24 cellular contexts compared by ENCODE assay signal in genomic region chr11:106789406-106789805, GRCh38.
DNase-seq lines count a peak whose midpoint lies in the region; ATAC-seq, FAIRE-seq and TF ChIP-seq lines count a peak whose summit lies in the region.
"Had no signal": no experiment of that assay in that cellular context is flagged by ENCODE, and none has a peak within 500 bp of the region (broad histone marks: within the 10 kb centered on the region; RNA-seq: fewer than 3 reads in every experiment).

No MANE protein-coding gene starts in this region.

- H3K27me3 Mint-ChIP-seq in MCF 10A (ENCODE audit: insufficient read depth, unreplicated experiment): no peaks in the 10 kb centered on the region
- H3K27me3 Mint-ChIP-seq: B cell; CD4-positive, CD25-positive, alpha-beta regulatory T cell had no signal

- peaks cover 0 to 11% of the 10 kb centered on the region in 2 donors for H3K9me3 ChIP-seq in breast epithelium
- no peaks in the 10 kb centered on the region for H3K9me3 ChIP-seq in keratinocyte (ENCODE audit: control insufficient read depth, low read depth, low read length)
- H3K9me3 ChIP-seq: BLaER1, Caco-2 had no signal

- TF ChIP-seq CTCF in MCF 10A (IDR thresholded peaks at IDR 0.05; ENCODE audit: unreplicated experiment): no peak
- no peak for TF ChIP-seq CTCF in breast epithelium (IDR thresholded peaks at IDR 0.05)
- no peak for TF ChIP-seq CTCF in epithelial cell of esophagus (IDR thresholded peaks at IDR 0.05; ENCODE audit: insufficient read depth, low read depth, low read length, missing control alignments)
- no peak for TF ChIP-seq CTCF in keratinocyte (optimal IDR thresholded peaks at IDR 0.05 in 1 of 3, IDR thresholded peaks at IDR 0.05 in 1 of 3, conservative IDR thresholded peaks at IDR 0.05 in 1 of 3; ENCODE audit: extremely low read depth in 1 of 3, insufficient read depth in 2 of 3, low read length in 3 of 3)

- H3K27ac ChIP-seq in breast epithelium: no peak overlapping the region
- no peak overlapping the region for H3K27ac ChIP-seq in keratinocyte (ENCODE audit: control insufficient read depth, insufficient read depth, low read length)
- H3K27ac ChIP-seq: 22Rv1, BLaER1, C4-2B, GM23248 had no signal

- no peaks in the 10 kb centered on the region for H3K27me3 ChIP-seq in breast epithelium
- no peaks in the 10 kb centered on the region for H3K27me3 ChIP-seq in keratinocyte (ENCODE audit: control insufficient read depth, extremely low read depth, insufficient read depth, low read length)
- H3K27me3 ChIP-seq: BLaER1 had no signal

- no peak overlapping the region for H3K4me3 Mint-ChIP-seq in MCF 10A (ENCODE audit: unreplicated experiment)
- H3K4me3 Mint-ChIP-seq: B cell; CD4-positive, CD25-positive, alpha-beta regulatory T cell; CD8-positive, alpha-beta T cell had no signal

- no peak overlapping the region for H3K9ac ChIP-seq in keratinocyte (ENCODE audit: control insufficient read depth, extremely low read depth, insufficient read depth, low read length)
- H3K9ac ChIP-seq: BLaER1, GM23248 had no signal

- intact Hi-C loops in MCF 10A (cut with micrococcal nuclease) (no loop called here), breast epithelium (cut with DNase I; ENCODE audit: low total_unique reads) (no loop called here)

- no peaks in the 10 kb centered on the region for H3K9me1 ChIP-seq in keratinocyte (ENCODE audit: control insufficient read depth, extremely low read depth, insufficient read depth, low read length)

- no peaks in the 10 kb centered on the region for H4K20me1 ChIP-seq in keratinocyte (ENCODE audit: control insufficient read depth, extremely low read depth, insufficient read depth, low read length)
- H4K20me1 ChIP-seq: BLaER1 had no signal

- peaks cover 13% of the 10 kb centered on the region for H3K4me1 Mint-ChIP-seq in MCF 10A (ENCODE audit: insufficient read depth, unreplicated experiment)
- H3K4me1 Mint-ChIP-seq: B cell; CD4-positive, CD25-positive, alpha-beta regulatory T cell had no signal

- dilution Hi-C loops in keratinocyte (cut with MboI; ENCODE audit: extremely low pct_ligation_motif_present, low sequenced_read_pairs): no loop called here

- no peak for ATAC-seq in HG03460 (IDR thresholded peaks at IDR 0.05; ENCODE audit: unreplicated experiment)
- ATAC-seq: CD8-positive, alpha-beta T cell; GM12878 had no signal

- no peak overlapping the region for H3K4me2 ChIP-seq in keratinocyte (ENCODE audit: control insufficient read depth, extremely low read depth, insufficient read depth, low read depth, low read length)
- H3K4me2 ChIP-seq: BLaER1 had no signal

- H2AFZ ChIP-seq in keratinocyte (ENCODE audit: control insufficient read depth, low read length): no peak overlapping the region
- H2AFZ ChIP-seq: GM23248 had no signal

- no peak for TF ChIP-seq POLR2A in breast epithelium (IDR thresholded peaks at IDR 0.05)

- peak overlapping the region; percentile 23 for H3K27ac Mint-ChIP-seq in MCF 10A (ENCODE audit: low read depth, unreplicated experiment)
- H3K27ac Mint-ChIP-seq: B cell; CD4-positive, CD25-positive, alpha-beta regulatory T cell; CD8-positive, alpha-beta T cell had no signal

- no peak overlapping the region for H3K4me3 ChIP-seq in breast epithelium
- H3K4me3 ChIP-seq in epithelial cell of esophagus (ENCODE audit: low read length): no peak overlapping the region
- no peak overlapping the region for H3K4me3 ChIP-seq in keratinocyte (ENCODE audit: control insufficient read depth in 2 of 3, extremely low read depth in 1 of 3, insufficient read depth in 2 of 3, low read depth in 1 of 3, low read length in 3 of 3)
- H3K4me3 ChIP-seq: BLaER1, GM12878, GM23248 had no signal

- peaks cover 8% of the 10 kb centered on the region for H3K9me3 Mint-ChIP-seq in MCF 10A (ENCODE audit: unreplicated experiment)

- H3K36me3 Mint-ChIP-seq in MCF 10A (ENCODE audit: insufficient read depth, unreplicated experiment): no peaks in the 10 kb centered on the region
- H3K36me3 Mint-ChIP-seq: CD4-positive, CD25-positive, alpha-beta regulatory T cell; CD8-positive, alpha-beta T cell had no signal

- H3K79me2 ChIP-seq in keratinocyte (ENCODE audit: control insufficient read depth, insufficient read depth, low read length): no peaks in the 10 kb centered on the region

- no TSS peak for BruUV-seq in MCF 10A (replicated peaks; lab: Mats Ljungman, UMichigan)

- POLR2A ChIA-PET in MCF 10A (lab: Yijun Ruan, JAX): no interaction called here

- CTCF ChIA-PET in MCF 10A (lab: Yijun Ruan, JAX): no interaction called here

- H3K4me1 ChIP-seq in breast epithelium: no peaks in the 10 kb centered on the region
- H3K4me1 ChIP-seq in keratinocyte (ENCODE audit: control insufficient read depth, extremely low read depth, insufficient read depth, low read length): peaks cover 2% of the 10 kb centered on the region
- H3K4me1 ChIP-seq: BLaER1 had no signal

- H3K36me3 ChIP-seq in breast epithelium (no peaks in the 10 kb centered on the region), keratinocyte (ENCODE audit: control insufficient read depth in 2 of 2, extremely low read depth in 1 of 2, insufficient read depth in 2 of 2, low read length in 2 of 2) (no peaks in the 10 kb centered on the region)
- H3K36me3 ChIP-seq: BLaER1 had no signal

- peak; percentile 57 for FAIRE-seq in keratinocyte (lab: Jason Lieb, UNC)
- FAIRE-seq: A204.1, GM12878, GM19239, H1 had no signal

- peak; percentile 11 for DNase-seq in MCF 10A (ENCODE audit: unreplicated experiment)
- DNase-seq in breast epithelium (ENCODE audit: low spot score in 2 of 2): no peak
- DNase-seq in epithelial cell of esophagus (ENCODE audit: low read depth): peak; percentile 53
- no peak for DNase-seq in keratinocyte (ENCODE audit: low read depth, low spot score)
- no peak for DNase-seq in activated CD4-positive, alpha-beta T cell treated with anti-CD3 and anti-CD28 coated beads, Interleukin-2, amount 50 U/mL, for 1 hour
- no peak for DNase-seq in NCI-H524 (lab: John Stamatoyannopoulos, UW)
- DNase-seq: Caco-2; CD4-positive, CD25-positive, alpha-beta regulatory T cell; CD8-positive, alpha-beta T cell; DMS153; EL; GDM1; GM23248; H7; HCEC 1CT had no signal

Comparison
In these comparisons a context has a peak if more than half of its experiments do, and no peak if none do; other contexts are left out.
1. DNase-seq: peak in MCF 10A (single experiment) and epithelial cell of esophagus (single experiment); none in breast epithelium (0 of 2), keratinocyte (single experiment), activated CD4-positive, alpha-beta T cell treated with anti-CD3 and anti-CD28 coated beads, Interleukin-2, amount 50 U/mL, for 1 hour (single experiment) and NCI-H524 (0 of 2).